In the genomic region with DNA sequence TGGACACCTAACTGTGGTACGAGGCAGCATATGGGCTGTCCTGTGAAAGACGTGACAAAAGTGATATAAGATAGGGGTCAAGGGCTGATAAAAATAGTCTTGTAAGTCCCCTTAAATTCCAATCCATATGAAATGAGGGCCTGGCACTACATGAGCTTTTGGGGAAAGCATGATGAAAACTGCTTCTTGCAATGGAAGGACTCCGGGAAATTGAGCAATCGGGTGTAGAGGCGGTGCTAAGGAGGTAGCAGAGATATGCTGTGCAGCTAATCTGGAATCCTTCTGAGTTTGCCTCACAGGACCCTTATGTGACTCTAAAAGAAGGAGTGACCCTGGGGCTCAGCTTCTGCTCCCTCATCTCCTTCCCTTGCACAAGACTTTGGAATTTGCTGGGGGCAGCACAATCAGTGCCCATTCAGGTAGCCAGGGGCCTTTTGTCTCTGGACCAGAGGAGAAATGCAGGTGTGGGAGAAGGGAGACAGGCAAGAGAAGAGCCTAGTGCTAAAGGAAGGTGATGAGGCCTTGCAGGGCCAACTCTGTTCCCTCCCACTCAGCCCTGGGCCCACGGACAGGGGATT, we compare ENCODE assay signal across 1 cellular context.
A peak's percentile ranks its signal among the peaks of the same experiment; 100 is the strongest.
TF ChIP-seq lines count a peak whose summit lies in the region.

No MANE protein-coding gene starts in this region.

TF ChIP-seq in K562, 482 proteins besides CTCF, POLR2A, EP300 and RAD21:
- TF ChIP-seq, protein P1, sequence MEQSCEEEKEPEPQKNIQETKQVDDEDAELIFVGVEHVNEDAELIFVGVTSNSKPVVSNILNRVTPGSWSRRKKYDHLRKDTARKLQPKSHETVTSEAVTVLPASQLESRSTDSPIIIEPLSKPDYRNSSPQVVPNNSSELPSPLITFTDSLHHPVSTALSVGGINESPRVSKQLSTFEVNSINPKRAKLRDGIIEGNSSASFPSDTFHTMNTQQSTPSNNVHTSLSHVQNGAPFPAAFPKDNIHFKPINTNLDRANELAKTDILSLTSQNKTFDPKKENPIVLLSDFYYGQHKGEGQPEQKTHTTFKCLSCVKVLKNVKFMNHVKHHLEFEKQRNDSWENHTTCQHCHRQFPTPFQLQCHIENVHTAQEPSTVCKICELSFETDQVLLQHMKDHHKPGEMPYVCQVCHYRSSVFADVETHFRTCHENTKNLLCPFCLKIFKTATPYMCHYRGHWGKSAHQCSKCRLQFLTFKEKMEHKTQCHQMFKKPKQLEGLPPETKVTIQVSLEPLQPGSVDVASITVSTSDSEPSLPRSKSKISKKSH (CRISPR knock-in tag; IDR thresholded peaks at IDR 0.05): no peak
- peak; percentile 50; the same call in 1 of the 2 replicates for TF ChIP-seq CEBPB (tag; IDR thresholded peaks at IDR 0.05)
- TF ChIP-seq, protein P2, sequence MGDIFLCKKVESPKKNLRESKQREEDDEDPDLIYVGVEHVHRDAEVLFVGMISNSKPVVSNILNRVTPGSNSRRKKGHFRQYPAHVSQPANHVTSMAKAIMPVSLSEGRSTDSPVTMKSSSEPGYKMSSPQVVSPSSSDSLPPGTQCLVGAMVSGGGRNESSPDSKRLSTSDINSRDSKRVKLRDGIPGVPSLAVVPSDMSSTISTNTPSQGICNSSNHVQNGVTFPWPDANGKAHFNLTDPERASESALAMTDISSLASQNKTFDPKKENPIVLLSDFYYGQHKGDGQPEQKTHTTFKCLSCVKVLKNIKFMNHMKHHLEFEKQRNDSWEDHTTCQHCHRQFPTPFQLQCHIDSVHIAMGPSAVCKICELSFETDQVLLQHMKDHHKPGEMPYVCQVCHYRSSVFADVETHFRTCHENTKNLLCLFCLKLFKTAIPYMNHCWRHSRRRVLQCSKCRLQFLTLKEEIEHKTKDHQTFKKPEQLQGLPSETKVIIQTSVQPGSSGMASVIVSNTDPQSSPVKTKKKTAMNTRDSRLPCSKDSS (IDR thresholded peaks at IDR 0.05; ENCODE audit: low read depth, partially characterized antibody): no peak
